ENCODE assay signal across 15 cellular contexts in genomic region chr2:189545424-189545823, GRCh38. TPM values are rescaled to one million over a fixed set of nuclear protein-coding genes. Genes with fewer than 3 reads are reported as not detected.
DNase-seq lines count a peak whose midpoint lies in the region; ATAC-seq, FAIRE-seq and TF ChIP-seq lines count a peak whose summit lies in the region.
"Had no signal": no experiment of that assay in that cellular context is flagged by ENCODE, and none has a peak within 500 bp of the region (broad histone marks: within the 10 kb centered on the region; RNA-seq: fewer than 3 reads in every experiment).

No MANE protein-coding gene starts in this region.

- H3K27ac ChIP-seq in endothelial cell of umbilical vein (ENCODE audit: insufficient read depth, low read depth, low read length) (no peak overlapping the region), vagina (peak overlapping the region; percentile 57)
- H3K27ac ChIP-seq: lower lobe of right lung had no signal

- dilution Hi-C loops in endothelial cell of umbilical vein (cut with MboI; ENCODE audit: extremely low pct_ligation_motif_present, low sequenced_read_pairs), result no loop called here

- H3K27me3 ChIP-seq in endothelial cell of umbilical vein (ENCODE audit: control insufficient read depth in 2 of 2, insufficient read depth in 2 of 2, low read length in 2 of 2), result no peaks in the 10 kb centered on the region
- H3K27me3 ChIP-seq in vagina, result no peaks in the 10 kb centered on the region
- H3K27me3 ChIP-seq: tibial nerve had no signal

- no peaks in the 10 kb centered on the region for H4K20me1 ChIP-seq in endothelial cell of umbilical vein (replicated peaks; ENCODE audit: control insufficient read depth, extremely low read depth, insufficient read depth, low read length)

- peak overlapping the region; percentile 34 for H2AFZ ChIP-seq in endothelial cell of umbilical vein (ENCODE audit: low read depth, low read length)

- peak; percentile 36 to 67 for ATAC-seq in left cardiac atrium
- no peak for ATAC-seq in HG03039 (IDR thresholded peaks at IDR 0.05; ENCODE audit: unreplicated experiment)
- ATAC-seq: activated CD4-positive, alpha-beta T cell treated with anti-CD3 and anti-CD28 coated beads for 36 hours; activated T-helper 17 cell treated with anti-CD3 and anti-CD28 coated beads, Interleukin-2, amount 50 U/mL, for 72 hours; lower lobe of right lung had no signal

- TF ChIP-seq POLR2A in endothelial cell of umbilical vein (IDR thresholded peaks at IDR 0.05; ENCODE audit: low read depth, low read length) (no peak), vagina (IDR thresholded peaks at IDR 0.05) (no peak)

- TF ChIP-seq CTCF in endothelial cell of umbilical vein (IDR thresholded peaks at IDR 0.05; ENCODE audit: extremely low read depth in 1 of 2, insufficient read depth in 1 of 2, low read depth in 1 of 2, low read length in 2 of 2), result no peak
- no peak for TF ChIP-seq CTCF in vagina (IDR thresholded peaks at IDR 0.05)

- no peak for DNase-seq in endothelial cell of umbilical vein (ENCODE audit: low read depth, low spot score)
- DNase-seq in left cardiac atrium, result no peak
- peak; percentile 47 for DNase-seq in pons (ENCODE audit: low spot score)
- no peak for DNase-seq in vagina (ENCODE audit: extremely low spot score in 2 of 2)
- no peak for DNase-seq in RPMI8226
- DNase-seq in HCEC 1CT, result no peak
- DNase-seq: activated CD4-positive, alpha-beta T cell treated with anti-CD3 and anti-CD28 coated beads for 36 hours; activated naive CD8-positive, alpha-beta T cell treated with anti-CD3 and anti-CD28 coated beads, Interleukin-2, amount 10 ng/mL, durations not matched to agents 7 days and 5 days; lower lobe of right lung; NCI-H1930 had no signal

- intact Hi-C loops in endothelial cell of umbilical vein (cut with micrococcal nuclease), result no loop called here
- intact Hi-C loops in left cardiac atrium (cut with DNase I), result no loop called here
- intact Hi-C loops in vagina (cut with DNase I), result no loop called here

- CTCF ChIA-PET in endothelial cell of umbilical vein (lab: Charles Lee), result no interaction called here

- H3K4me3 ChIP-seq in endothelial cell of umbilical vein (replicated peaks in 1 of 3; ENCODE audit: insufficient read depth in 1 of 3, low read depth in 1 of 3, low read length in 3 of 3) (no peak overlapping the region), vagina (no peak overlapping the region)
- H3K4me3 ChIP-seq: lower lobe of right lung, tibial nerve had no signal

- POLR2A ChIA-PET in endothelial cell of umbilical vein (lab: Charles Lee), result no interaction called here

- BruUV-seq in endothelial cell of umbilical vein (replicated peaks; lab: Mats Ljungman, UMichigan), result no TSS peak

- H3K9me3 ChIP-seq in endothelial cell of umbilical vein (replicated peaks; ENCODE audit: control insufficient read depth, insufficient read depth, low read length) (no peaks in the 10 kb centered on the region), vagina (no peaks in the 10 kb centered on the region)
- H3K9me3 ChIP-seq: lower lobe of right lung, tibial nerve had no signal

- no peak overlapping the region for H3K4me2 ChIP-seq in endothelial cell of umbilical vein (ENCODE audit: insufficient read depth, low read length)

- H3K9me1 ChIP-seq in endothelial cell of umbilical vein (replicated peaks; ENCODE audit: control insufficient read depth, extremely low read depth, insufficient read depth, low read length), result no peaks in the 10 kb centered on the region

- H3K4me1 ChIP-seq in endothelial cell of umbilical vein (ENCODE audit: control insufficient read depth, extremely low read depth, insufficient read depth, low read length) (no peaks in the 10 kb centered on the region), vagina (peaks cover 48% of the 10 kb centered on the region)

- no peaks in the 10 kb centered on the region for H3K79me2 ChIP-seq in endothelial cell of umbilical vein (ENCODE audit: control insufficient read depth, insufficient read depth, low read length)

- FAIRE-seq in endothelial cell of umbilical vein (lab: Jason Lieb, UNC), result no peak
- FAIRE-seq: bronchial epithelial cell, GM18507 had no signal

- no peak overlapping the region for H3K9ac ChIP-seq in endothelial cell of umbilical vein (replicated peaks; ENCODE audit: extremely low read depth, insufficient read depth, low read length)

- no peaks in the 10 kb centered on the region for H3K36me3 ChIP-seq in endothelial cell of umbilical vein (ENCODE audit: control insufficient read depth in 2 of 2, extremely low read depth in 1 of 2, insufficient read depth in 2 of 2, low read length in 2 of 2)
- no peaks in the 10 kb centered on the region for H3K36me3 ChIP-seq in vagina
- H3K36me3 ChIP-seq: lower lobe of right lung, tibial nerve had no signal

TF ChIP-seq in endothelial cell of umbilical vein, 7 proteins besides CTCF, POLR2A, EP300 and RAD21:
- TF ChIP-seq MYC (IDR thresholded peaks at IDR 0.05; ENCODE audit: low read depth, low read length) (no peak), EZH2 (IDR thresholded peaks at IDR 0.05; ENCODE audit: borderline replicate concordance, low read depth, low read length, severe bottlenecking) (no peak), GATA2 (IDR thresholded peaks at IDR 0.05; ENCODE audit: insufficient read depth, insufficient read length, low read depth, low read length) (no peak), POLR2AphosphoS5 (IDR thresholded peaks at IDR 0.05; ENCODE audit: insufficient read depth, low read depth, low read length) (no peak), JUN (IDR thresholded peaks at IDR 0.05; ENCODE audit: borderline replicate concordance, insufficient read depth, insufficient read length, low read depth) (no peak), MAX (IDR thresholded peaks at IDR 0.05; ENCODE audit: insufficient read depth, insufficient read length) (no peak), FOS (IDR thresholded peaks at IDR 0.05; ENCODE audit: borderline replicate concordance, insufficient read depth, low read length) (no peak)

RNA-seq across cellular contexts. Expression of gene SLC40A1, which starts 35.2 kb away (rescaled TPM):
- total RNA-seq in endothelial cell of umbilical vein (5.7 and 8.5 TPM in 2 replicates), left cardiac atrium (10 to 100 TPM; 39.1 to 79.3 TPM), vagina (53.3 TPM)
- polyA plus RNA-seq in endothelial cell of umbilical vein, result 12.2 and 15.1 TPM in 2 replicates
- polyA plus RNA-seq in endothelial cell of umbilical vein (2011; cell fraction: cytosol; rRNA removed), result 11.3 and 11.8 TPM in 2 replicates
- polyA plus RNA-seq in endothelial cell of umbilical vein (2011; cell fraction: nucleus; rRNA removed), result 16.8 and 17.7 TPM in 2 replicates
- polyA plus RNA-seq in endothelial cell of umbilical vein (2012), result 35.3 and 43.0 TPM in 2 replicates
- 45.7 and 55.9 TPM in 2 replicates for polyA minus RNA-seq in endothelial cell of umbilical vein
- polyA minus RNA-seq in endothelial cell of umbilical vein (2011; cell fraction: cytosol; rRNA and poly(A)+ RNA removed), result not detected
- 19.9 and 26.5 TPM in 2 replicates for polyA minus RNA-seq in endothelial cell of umbilical vein (2011; cell fraction: nucleus; rRNA and poly(A)+ RNA removed)
